In the genomic region with DNA sequence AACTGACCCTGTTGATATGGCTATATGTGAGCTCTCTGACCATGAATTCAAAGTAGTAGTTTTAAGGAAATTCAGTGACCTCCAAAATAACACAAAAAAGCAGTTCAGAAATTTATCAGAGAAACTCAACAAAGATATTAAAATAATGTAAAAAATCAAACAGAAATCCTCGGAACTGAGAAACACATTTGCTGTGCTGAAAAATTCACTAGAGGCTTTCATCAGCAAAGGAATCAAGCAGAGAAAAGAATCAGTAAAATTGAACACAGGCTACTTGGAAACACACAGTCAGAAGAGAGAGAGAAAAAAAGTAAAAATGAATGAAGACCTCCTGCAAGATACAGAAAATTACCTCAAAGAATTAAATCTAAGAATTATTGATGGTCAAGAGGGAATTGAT, we compare ENCODE assay signal across 11 cellular contexts.
"Had no signal": no experiment of that assay in that cellular context is flagged by ENCODE, and none has a peak within 500 bp of the region (broad histone marks: within the 10 kb centered on the region; RNA-seq: fewer than 3 reads in every experiment).

No MANE protein-coding gene starts in this region.

- H3K27ac ChIP-seq: GM23248 had no signal

- H3K4me3 ChIP-seq: GM23248, GM23338, HAP-1 had no signal

- H3K36me3 ChIP-seq: HAP-1 had no signal

- H3K9me3 ChIP-seq: HAP-1 had no signal

- DNase-seq: GM23248, GOT3, H7, H9, HCEC 1CT, HFFc6 had no signal

- H3K4me2 ChIP-seq: GM23338 had no signal

- H3K4me1 ChIP-seq: HAP-1 had no signal

- H2AFZ ChIP-seq: GM23248, GM23338 had no signal

- ATAC-seq: GM23338, HCT116 had no signal

- H3K9ac ChIP-seq: GM23248 had no signal

- FAIRE-seq: H1, H54 had no signal
